9 cellular contexts compared by ENCODE assay signal in genomic region chr10:11197266-11197712, GRCh38.
A peak's percentile ranks its signal among the peaks of the same experiment; 100 is the strongest.
DNase-seq lines count a peak whose midpoint lies in the region; ATAC-seq and TF ChIP-seq lines count a peak whose summit lies in the region.
"Had no signal": no experiment of that assay in that cellular context is flagged by ENCODE, and none has a peak within 500 bp of the region (broad histone marks: within the 10 kb centered on the region; RNA-seq: fewer than 3 reads in every experiment).

No MANE protein-coding gene starts in this region.

- intact Hi-C loops in sciatic nerve (cut with DNase I): no loop called here

- H3K4me3 Mint-ChIP-seq in brain: peak overlapping the region in 2 of 5 experiments; percentile 13 to 18

- H3K4me1 Mint-ChIP-seq in brain: peaks cover 75% of the 10 kb centered on the region

- peak overlapping the region; percentile 38 to 87 (median 76) for H3K27ac Mint-ChIP-seq in brain

- peak overlapping the region; percentile 58; the same call in 1 of the 2 replicates for H3K4me3 ChIP-seq in GM08714 (ENCODE audit: low read length)

- peak; percentile 68 for DNase-seq in sciatic nerve (ENCODE audit: low spot score)
- DNase-seq in DMS79 treated with DMSO at 0.1 percent for 48 hours (lab: John Stamatoyannopoulos, UW): no peak
- DNase-seq in superior temporal gyrus (ENCODE audit: extremely low spot score): no peak
- DNase-seq in stimulated activated CD4-positive, alpha-beta T cell treated with anti-CD3 and anti-CD28 coated beads, Interleukin-2, amount 100 ng/mL, for 24 hours: no peak

- TF ChIP-seq CTCF in brain (conservative IDR thresholded peaks at IDR 0.05): no peak

- peaks cover 3 to 43% (median 31%) of the 10 kb centered on the region in 5 experiments for H3K9me3 Mint-ChIP-seq in brain

- ATAC-seq in GM21360 (IDR thresholded peaks at IDR 0.05; ENCODE audit: unreplicated experiment): peak; percentile 77
- peak; percentile 60 for ATAC-seq in HG03442 (IDR thresholded peaks at IDR 0.05; ENCODE audit: unreplicated experiment)
- peak; percentile 95 for ATAC-seq in sciatic nerve
- ATAC-seq: HCT116 had no signal

- H3K36me3 Mint-ChIP-seq in brain: peaks cover 97% of the 10 kb centered on the region

- H3K27me3 Mint-ChIP-seq in brain: peaks cover 4% of the 10 kb centered on the region
